8 cellular contexts compared by ENCODE assay signal in the genomic region with DNA sequence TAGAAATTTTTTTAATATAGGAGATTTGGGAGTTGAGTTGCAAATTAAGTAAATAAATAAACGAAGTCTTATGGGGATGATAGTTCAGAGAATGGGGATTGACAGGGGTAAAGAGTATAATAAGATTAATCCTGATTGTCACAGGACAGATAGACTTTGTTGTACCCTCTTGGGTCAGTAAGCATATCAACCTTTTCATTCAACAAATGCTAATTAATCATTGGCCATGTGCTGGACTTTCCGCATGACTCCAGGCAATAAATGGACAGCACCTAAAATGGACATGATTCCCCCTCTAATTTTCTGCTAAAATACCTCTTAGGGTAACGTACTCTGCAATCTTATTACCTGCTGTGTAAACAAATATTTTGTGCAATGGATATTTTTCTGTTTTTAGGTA.
"Had no signal": no experiment of that assay in that cellular context is flagged by ENCODE, and none has a peak within 500 bp of the region (broad histone marks: within the 10 kb centered on the region; RNA-seq: fewer than 3 reads in every experiment).

No MANE protein-coding gene starts in this region.

- H3K4me1 ChIP-seq: HAP-1 had no signal

- H3K27ac ChIP-seq: GM23248, HL-60 had no signal

- H3K4me3 ChIP-seq: GM23248, HAP-1 had no signal

- H3K27me3 Mint-ChIP-seq: IgD-negative memory B cell had no signal

- H2AFZ ChIP-seq: GM23248 had no signal

- H3K9ac ChIP-seq: GM23248 had no signal

- DNase-seq: GM23248, GOT3, H7 had no signal

- H3K36me3 Mint-ChIP-seq: IgD-negative memory B cell had no signal

- H3K27ac Mint-ChIP-seq: IgD-negative memory B cell had no signal

- H3K9me3 ChIP-seq: HAP-1 had no signal

- H3K36me3 ChIP-seq: HAP-1 had no signal

- H3K4me3 Mint-ChIP-seq: IgD-negative memory B cell had no signal

- ATAC-seq: HCT116, HepG2 had no signal

- H3K4me1 Mint-ChIP-seq: IgD-negative memory B cell had no signal
